Comparison of ENCODE assay signal across 8 cellular contexts in the genomic region with DNA sequence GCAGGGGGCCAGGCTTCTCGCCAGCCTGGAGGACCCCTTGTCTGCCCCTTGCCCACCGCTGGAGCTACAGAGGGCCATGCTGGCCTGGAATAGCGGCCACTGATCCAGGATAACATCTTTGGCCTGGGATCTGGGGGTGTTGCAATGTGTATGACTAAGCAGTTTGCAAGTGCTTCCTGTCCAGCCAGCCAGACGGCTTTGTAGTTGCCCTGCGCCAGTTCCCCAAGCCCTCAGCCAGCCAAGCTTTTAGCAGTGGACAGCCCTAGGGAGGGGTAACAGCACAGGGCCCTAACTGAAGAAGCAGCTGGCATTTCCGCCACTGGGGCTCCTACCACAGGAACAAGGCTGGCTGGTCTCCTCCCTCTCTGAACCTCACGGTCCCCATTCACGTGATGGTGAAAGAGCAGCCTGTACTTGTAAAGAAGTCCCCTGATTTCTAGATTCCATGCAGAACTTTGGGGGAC.
DNase-seq lines count a peak whose midpoint lies in the region; TF ChIP-seq lines count a peak whose summit lies in the region.

No MANE protein-coding gene starts in this region.

- H3K27ac ChIP-seq in brain microvascular endothelial cell (peak overlapping the region; percentile 48), tibial artery (peak overlapping the region; percentile 42 to 74)

- in situ Hi-C loops in brain microvascular endothelial cell (cut with HindIII; ENCODE audit: low pct_ligation_motif_present, low sequenced_read_pairs), result no loop called here

- no peak for TF ChIP-seq CTCF in LNCaP clone FGC (IDR thresholded peaks at IDR 0.05; ENCODE audit: control insufficient read depth, extremely low read depth, insufficient read depth)
- peak; percentile 24 for TF ChIP-seq CTCF in brain microvascular endothelial cell (IDR thresholded peaks at IDR 0.05; ENCODE audit: low read depth, low read length, missing control alignments)
- TF ChIP-seq CTCF in tibial artery (IDR thresholded peaks at IDR 0.05), result no peak

- H3K9me3 ChIP-seq in tibial artery, result no peaks in the 10 kb centered on the region

- H3K27me3 ChIP-seq in brain microvascular endothelial cell (replicated peaks) (no peaks in the 10 kb centered on the region), tibial artery (no peaks in the 10 kb centered on the region)

- DNase-seq in AG20443 (ENCODE audit: low spot score) (peak; percentile 97), LNCaP clone FGC (ENCODE audit: low read depth) (peak; percentile 98), brain microvascular endothelial cell (peak; percentile 78), kidney tubule cell (ENCODE audit: low spot score) (peak; percentile 68), tibial artery (peak; percentile 93 to 96), NCI-H1436 (lab: John Stamatoyannopoulos, UW) (no peak), NCI-H2171 (lab: John Stamatoyannopoulos, UW) (no peak), NCI-H82 treated with DMSO at 0.1 percent for 48 hours (lab: John Stamatoyannopoulos, UW; ENCODE audit: unreplicated experiment) (no peak)

- intact Hi-C loops in tibial artery (cut with DNase I; ENCODE audit: low total_unique reads), result no loop called here

- H3K4me1 ChIP-seq in tibial artery, result peaks cover 0 to 26% (median 10%) of the 10 kb centered on the region in 4 donors

- peak overlapping the region; percentile 44 for H3K4me3 ChIP-seq in LNCaP clone FGC (ENCODE audit: low read depth, low read length)
- H3K4me3 ChIP-seq in brain microvascular endothelial cell (ENCODE audit: low read depth, low read length), result no peak overlapping the region
- no peak overlapping the region for H3K4me3 ChIP-seq in tibial artery

- H3K36me3 ChIP-seq in brain microvascular endothelial cell (replicated peaks) (peaks cover 55% of the 10 kb centered on the region), tibial artery (peaks cover 57 to 98% (median 87%) of the 10 kb centered on the region in 3 donors)

Comparison
In these comparisons a context has a peak if more than half of its experiments do, and no peak if none do; other contexts are left out.
1. DNase-seq: peak in AG20443 (single experiment), LNCaP clone FGC (single experiment), brain microvascular endothelial cell (single experiment), kidney tubule cell (single experiment) and tibial artery (2 of 2); none in NCI-H1436 (single experiment), NCI-H2171 (single experiment) and NCI-H82 treated with DMSO at 0.1 percent for 48 hours (single experiment).